Comparison of ENCODE assay signal across 2 cellular contexts in the genomic region with DNA sequence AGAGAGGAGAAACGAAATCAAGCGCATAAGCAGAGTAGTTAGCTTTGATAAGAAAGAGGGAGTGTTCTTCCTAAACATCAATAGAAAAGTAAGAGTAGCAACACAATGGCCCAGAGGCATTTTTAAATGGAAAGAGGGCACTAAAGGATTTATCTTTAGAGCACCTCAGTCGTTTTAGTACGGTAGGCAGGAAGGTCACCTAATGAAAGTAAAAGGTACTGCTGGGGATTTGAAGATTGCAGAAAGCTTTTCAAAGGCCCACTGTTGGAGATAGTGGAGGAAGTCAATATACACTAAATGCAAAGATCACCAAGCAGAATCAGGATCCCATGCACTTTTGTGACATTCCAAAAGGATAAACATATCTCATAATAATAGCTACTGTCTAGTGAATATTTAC.
TF ChIP-seq lines count a peak whose summit lies in the region.

No MANE protein-coding gene starts in this region.

TF ChIP-seq in GM23338, 12 proteins besides CTCF, POLR2A, EP300 and RAD21 (continued from another document):
- TF ChIP-seq, protein P1, sequence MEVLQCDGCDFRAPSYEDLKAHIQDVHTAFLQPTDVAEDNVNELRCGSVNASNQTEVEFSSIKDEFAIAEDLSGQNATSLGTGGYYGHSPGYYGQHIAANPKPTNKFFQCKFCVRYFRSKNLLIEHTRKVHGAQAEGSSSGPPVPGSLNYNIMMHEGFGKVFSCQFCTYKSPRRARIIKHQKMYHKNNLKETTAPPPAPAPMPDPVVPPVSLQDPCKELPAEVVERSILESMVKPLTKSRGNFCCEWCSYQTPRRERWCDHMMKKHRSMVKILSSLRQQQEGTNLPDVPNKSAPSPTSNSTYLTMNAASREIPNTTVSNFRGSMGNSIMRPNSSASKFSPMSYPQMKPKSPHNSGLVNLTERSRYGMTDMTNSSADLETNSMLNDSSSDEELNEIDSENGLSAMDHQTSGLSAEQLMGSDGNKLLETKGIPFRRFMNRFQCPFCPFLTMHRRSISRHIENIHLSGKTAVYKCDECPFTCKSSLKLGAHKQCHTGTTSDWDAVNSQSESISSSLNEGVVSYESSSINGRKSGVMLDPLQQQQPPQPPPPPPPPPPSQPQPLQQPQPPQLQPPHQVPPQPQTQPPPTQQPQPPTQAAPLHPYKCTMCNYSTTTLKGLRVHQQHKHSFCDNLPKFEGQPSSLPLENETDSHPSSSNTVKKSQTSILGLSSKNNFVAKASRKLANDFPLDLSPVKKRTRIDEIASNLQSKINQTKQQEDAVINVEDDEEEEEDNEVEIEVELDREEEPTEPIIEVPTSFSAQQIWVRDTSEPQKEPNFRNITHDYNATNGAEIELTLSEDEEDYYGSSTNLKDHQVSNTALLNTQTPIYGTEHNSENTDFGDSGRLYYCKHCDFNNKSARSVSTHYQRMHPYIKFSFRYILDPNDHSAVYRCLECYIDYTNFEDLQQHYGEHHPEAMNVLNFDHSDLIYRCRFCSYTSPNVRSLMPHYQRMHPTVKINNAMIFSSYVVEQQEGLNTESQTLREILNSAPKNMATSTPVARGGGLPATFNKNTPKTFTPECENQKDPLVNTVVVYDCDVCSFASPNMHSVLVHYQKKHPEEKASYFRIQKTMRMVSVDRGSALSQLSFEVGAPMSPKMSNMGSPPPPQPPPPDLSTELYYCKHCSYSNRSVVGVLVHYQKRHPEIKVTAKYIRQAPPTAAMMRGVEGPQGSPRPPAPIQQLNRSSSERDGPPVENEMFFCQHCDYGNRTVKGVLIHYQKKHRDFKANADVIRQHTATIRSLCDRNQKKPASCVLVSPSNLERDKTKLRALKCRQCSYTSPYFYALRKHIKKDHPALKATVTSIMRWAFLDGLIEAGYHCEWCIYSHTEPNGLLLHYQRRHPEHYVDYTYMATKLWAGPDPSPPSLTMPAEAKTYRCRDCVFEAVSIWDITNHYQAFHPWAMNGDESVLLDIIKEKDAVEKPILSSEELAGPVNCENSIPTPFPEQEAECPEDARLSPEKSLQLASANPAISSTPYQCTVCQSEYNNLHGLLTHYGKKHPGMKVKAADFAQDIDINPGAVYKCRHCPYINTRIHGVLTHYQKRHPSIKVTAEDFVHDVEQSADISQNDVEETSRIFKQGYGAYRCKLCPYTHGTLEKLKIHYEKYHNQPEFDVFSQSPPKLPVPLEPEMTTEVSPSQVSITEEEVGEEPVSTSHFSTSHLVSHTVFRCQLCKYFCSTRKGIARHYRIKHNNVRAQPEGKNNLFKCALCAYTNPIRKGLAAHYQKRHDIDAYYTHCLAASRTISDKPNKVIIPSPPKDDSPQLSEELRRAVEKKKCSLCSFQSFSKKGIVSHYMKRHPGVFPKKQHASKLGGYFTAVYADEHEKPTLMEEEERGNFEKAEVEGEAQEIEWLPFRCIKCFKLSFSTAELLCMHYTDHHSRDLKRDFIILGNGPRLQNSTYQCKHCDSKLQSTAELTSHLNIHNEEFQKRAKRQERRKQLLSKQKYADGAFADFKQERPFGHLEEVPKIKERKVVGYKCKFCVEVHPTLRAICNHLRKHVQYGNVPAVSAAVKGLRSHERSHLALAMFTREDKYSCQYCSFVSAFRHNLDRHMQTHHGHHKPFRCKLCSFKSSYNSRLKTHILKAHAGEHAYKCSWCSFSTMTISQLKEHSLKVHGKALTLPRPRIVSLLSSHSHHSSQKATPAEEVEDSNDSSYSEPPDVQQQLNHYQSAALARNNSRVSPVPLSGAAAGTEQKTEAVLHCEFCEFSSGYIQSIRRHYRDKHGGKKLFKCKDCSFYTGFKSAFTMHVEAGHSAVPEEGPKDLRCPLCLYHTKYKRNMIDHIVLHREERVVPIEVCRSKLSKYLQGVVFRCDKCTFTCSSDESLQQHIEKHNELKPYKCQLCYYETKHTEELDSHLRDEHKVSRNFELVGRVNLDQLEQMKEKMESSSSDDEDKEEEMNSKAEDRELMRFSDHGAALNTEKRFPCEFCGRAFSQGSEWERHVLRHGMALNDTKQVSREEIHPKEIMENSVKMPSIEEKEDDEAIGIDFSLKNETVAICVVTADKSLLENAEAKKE (CRISPR knock-in tag; IDR thresholded peaks at IDR 0.05): no peak
- TF ChIP-seq, protein P2, sequence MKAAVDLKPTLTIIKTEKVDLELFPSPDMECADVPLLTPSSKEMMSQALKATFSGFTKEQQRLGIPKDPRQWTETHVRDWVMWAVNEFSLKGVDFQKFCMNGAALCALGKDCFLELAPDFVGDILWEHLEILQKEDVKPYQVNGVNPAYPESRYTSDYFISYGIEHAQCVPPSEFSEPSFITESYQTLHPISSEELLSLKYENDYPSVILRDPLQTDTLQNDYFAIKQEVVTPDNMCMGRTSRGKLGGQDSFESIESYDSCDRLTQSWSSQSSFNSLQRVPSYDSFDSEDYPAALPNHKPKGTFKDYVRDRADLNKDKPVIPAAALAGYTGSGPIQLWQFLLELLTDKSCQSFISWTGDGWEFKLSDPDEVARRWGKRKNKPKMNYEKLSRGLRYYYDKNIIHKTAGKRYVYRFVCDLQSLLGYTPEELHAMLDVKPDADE (IDR thresholded peaks at IDR 0.05): no peak
- TF ChIP-seq STAT1 (IDR thresholded peaks at IDR 0.05; ENCODE audit: unreplicated experiment): no peak
- TF ChIP-seq EZH2phosphoT487 (IDR thresholded peaks at IDR 0.05; ENCODE audit: unreplicated experiment): no peak
TF ChIP-seq in GM23338: peak in this region for 0.

TF ChIP-seq in WTC11, 78 proteins besides CTCF, POLR2A, EP300 and RAD21 (continued from another document):
- TF ChIP-seq, protein P3, sequence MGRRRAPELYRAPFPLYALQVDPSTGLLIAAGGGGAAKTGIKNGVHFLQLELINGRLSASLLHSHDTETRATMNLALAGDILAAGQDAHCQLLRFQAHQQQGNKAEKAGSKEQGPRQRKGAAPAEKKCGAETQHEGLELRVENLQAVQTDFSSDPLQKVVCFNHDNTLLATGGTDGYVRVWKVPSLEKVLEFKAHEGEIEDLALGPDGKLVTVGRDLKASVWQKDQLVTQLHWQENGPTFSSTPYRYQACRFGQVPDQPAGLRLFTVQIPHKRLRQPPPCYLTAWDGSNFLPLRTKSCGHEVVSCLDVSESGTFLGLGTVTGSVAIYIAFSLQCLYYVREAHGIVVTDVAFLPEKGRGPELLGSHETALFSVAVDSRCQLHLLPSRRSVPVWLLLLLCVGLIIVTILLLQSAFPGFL (CRISPR knock-in tag; IDR thresholded peaks at IDR 0.05; ENCODE audit: borderline replicate concordance): no peak
- TF ChIP-seq CREM (CRISPR knock-in tag; IDR thresholded peaks at IDR 0.05) (no peak), ZNF232 (CRISPR knock-in tag; IDR thresholded peaks at IDR 0.05) (no peak), ESRRA (CRISPR knock-in tag; IDR thresholded peaks at IDR 0.05; ENCODE audit: borderline replicate concordance) (no peak), ZNF671 (CRISPR knock-in tag; IDR thresholded peaks at IDR 0.05) (no peak), GRHL2 (CRISPR knock-in tag; IDR thresholded peaks at IDR 0.05; ENCODE audit: insufficient replicate concordance, severe bottlenecking) (no peak), ZNF396 (CRISPR knock-in tag; IDR thresholded peaks at IDR 0.05; ENCODE audit: borderline replicate concordance) (no peak), IRF2 (CRISPR knock-in tag; IDR thresholded peaks at IDR 0.05; ENCODE audit: borderline replicate concordance, low read depth) (no peak), OVOL2 (CRISPR knock-in tag; IDR thresholded peaks at IDR 0.05; ENCODE audit: borderline replicate concordance) (no peak), TCF7 (CRISPR knock-in tag; IDR thresholded peaks at IDR 0.05; ENCODE audit: low read depth) (no peak), CBFB (CRISPR knock-in tag; IDR thresholded peaks at IDR 0.05; ENCODE audit: low read depth) (no peak), SP1 (CRISPR knock-in tag; conservative IDR thresholded peaks at IDR 0.05) (no peak), KAT7 (CRISPR knock-in tag; IDR thresholded peaks at IDR 0.05; ENCODE audit: borderline replicate concordance) (no peak)
- TF ChIP-seq, protein P4, sequence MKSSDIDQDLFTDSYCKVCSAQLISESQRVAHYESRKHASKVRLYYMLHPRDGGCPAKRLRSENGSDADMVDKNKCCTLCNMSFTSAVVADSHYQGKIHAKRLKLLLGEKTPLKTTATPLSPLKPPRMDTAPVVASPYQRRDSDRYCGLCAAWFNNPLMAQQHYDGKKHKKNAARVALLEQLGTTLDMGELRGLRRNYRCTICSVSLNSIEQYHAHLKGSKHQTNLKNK (CRISPR knock-in tag; IDR thresholded peaks at IDR 0.05): no peak
- TF ChIP-seq, protein P5, sequence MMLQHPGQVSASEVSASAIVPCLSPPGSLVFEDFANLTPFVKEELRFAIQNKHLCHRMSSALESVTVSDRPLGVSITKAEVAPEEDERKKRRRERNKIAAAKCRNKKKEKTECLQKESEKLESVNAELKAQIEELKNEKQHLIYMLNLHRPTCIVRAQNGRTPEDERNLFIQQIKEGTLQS (CRISPR knock-in tag; conservative IDR thresholded peaks at IDR 0.05): no peak
- TF ChIP-seq, protein P6, sequence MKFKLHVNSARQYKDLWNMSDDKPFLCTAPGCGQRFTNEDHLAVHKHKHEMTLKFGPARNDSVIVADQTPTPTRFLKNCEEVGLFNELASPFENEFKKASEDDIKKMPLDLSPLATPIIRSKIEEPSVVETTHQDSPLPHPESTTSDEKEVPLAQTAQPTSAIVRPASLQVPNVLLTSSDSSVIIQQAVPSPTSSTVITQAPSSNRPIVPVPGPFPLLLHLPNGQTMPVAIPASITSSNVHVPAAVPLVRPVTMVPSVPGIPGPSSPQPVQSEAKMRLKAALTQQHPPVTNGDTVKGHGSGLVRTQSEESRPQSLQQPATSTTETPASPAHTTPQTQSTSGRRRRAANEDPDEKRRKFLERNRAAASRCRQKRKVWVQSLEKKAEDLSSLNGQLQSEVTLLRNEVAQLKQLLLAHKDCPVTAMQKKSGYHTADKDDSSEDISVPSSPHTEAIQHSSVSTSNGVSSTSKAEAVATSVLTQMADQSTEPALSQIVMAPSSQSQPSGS (CRISPR knock-in tag; IDR thresholded peaks at IDR 0.05; ENCODE audit: borderline replicate concordance, low read depth): no peak
- TF ChIP-seq, protein P7, sequence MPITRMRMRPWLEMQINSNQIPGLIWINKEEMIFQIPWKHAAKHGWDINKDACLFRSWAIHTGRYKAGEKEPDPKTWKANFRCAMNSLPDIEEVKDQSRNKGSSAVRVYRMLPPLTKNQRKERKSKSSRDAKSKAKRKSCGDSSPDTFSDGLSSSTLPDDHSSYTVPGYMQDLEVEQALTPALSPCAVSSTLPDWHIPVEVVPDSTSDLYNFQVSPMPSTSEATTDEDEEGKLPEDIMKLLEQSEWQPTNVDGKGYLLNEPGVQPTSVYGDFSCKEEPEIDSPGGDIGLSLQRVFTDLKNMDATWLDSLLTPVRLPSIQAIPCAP (CRISPR knock-in tag; IDR thresholded peaks at IDR 0.05): no peak
- TF ChIP-seq, protein P8, sequence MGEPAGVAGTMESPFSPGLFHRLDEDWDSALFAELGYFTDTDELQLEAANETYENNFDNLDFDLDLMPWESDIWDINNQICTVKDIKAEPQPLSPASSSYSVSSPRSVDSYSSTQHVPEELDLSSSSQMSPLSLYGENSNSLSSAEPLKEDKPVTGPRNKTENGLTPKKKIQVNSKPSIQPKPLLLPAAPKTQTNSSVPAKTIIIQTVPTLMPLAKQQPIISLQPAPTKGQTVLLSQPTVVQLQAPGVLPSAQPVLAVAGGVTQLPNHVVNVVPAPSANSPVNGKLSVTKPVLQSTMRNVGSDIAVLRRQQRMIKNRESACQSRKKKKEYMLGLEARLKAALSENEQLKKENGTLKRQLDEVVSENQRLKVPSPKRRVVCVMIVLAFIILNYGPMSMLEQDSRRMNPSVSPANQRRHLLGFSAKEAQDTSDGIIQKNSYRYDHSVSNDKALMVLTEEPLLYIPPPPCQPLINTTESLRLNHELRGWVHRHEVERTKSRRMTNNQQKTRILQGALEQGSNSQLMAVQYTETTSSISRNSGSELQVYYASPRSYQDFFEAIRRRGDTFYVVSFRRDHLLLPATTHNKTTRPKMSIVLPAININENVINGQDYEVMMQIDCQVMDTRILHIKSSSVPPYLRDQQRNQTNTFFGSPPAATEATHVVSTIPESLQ (CRISPR knock-in tag; IDR thresholded peaks at IDR 0.05): no peak
